ENCODE assay signal across 1 cellular context in the genomic region with DNA sequence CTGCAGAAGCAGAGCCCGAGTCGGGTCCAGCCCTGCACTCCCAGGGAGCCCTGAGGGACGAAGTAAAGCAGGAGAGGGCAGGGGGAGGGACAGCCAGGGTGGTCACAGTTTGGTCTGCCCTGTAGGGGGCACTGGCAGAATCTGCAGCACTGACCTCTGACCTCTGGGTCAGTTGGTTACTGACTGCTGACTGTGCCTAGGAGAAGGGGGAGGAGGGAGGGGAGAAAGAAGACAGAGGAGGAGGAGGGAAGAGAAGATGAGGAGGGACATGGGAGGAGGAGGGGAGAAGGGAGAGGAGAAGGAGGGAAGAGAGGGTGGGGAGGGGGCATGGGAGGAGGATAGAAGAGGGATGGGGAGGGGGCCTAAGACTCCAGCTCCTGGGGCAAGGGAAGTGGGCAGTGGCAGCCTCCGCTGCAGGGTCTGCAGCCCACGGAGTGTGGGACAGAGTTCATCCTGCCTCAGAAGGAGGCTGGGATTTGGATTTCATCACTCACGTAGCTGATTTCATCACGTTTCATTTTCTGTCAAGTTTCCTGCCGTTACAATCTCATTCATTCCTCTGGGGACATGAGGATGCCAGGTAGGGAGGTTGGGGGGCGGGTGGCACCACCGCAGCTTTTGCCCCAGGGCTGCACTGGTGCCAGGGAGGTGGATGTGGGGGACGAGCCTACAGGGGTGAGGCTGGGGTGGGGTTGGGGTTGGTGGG.
TF ChIP-seq lines count a peak whose summit lies in the region.

No MANE protein-coding gene starts in this region.

TF ChIP-seq in IMR-90, 13 proteins besides CTCF, POLR2A, EP300 and RAD21:
- TF ChIP-seq NFE2L2 (IDR thresholded peaks at IDR 0.05; ENCODE audit: low read depth, low read length): no peak
- no peak for TF ChIP-seq CHD1 (IDR thresholded peaks at IDR 0.05; ENCODE audit: low read depth, low read length)
- TF ChIP-seq SMC3 (IDR thresholded peaks at IDR 0.05; ENCODE audit: low read depth, low read length): no peak
- no peak for TF ChIP-seq USF2 (IDR thresholded peaks at IDR 0.05; ENCODE audit: low read depth, low read length)
- peak; percentile 92 for TF ChIP-seq CEBPB (IDR thresholded peaks at IDR 0.05; ENCODE audit: low read depth, low read length)
